10 cellular contexts compared by ENCODE assay signal in genomic region chr11:128484172-128484571, GRCh38.
A peak's percentile ranks its signal among the peaks of the same experiment; 100 is the strongest.
DNase-seq lines count a peak whose midpoint lies in the region; ATAC-seq and TF ChIP-seq lines count a peak whose summit lies in the region.
"Had no signal": no experiment of that assay in that cellular context is flagged by ENCODE, and none has a peak within 500 bp of the region (broad histone marks: within the 10 kb centered on the region; RNA-seq: fewer than 3 reads in every experiment).

No MANE protein-coding gene starts in this region.

- no peak for DNase-seq in activated CD4-positive, alpha-beta T cell treated with anti-CD3 and anti-CD28 coated beads for 36 hours
- DNase-seq in activated CD4-positive, alpha-beta T cell treated with anti-CD3 and anti-CD28 coated beads, Interleukin-2, amount 50 U/mL, for 4 hours, result no peak
- DNase-seq in RWPE1 (ENCODE audit: low spot score) (peak; percentile 18), epithelial cell of proximal tubule (ENCODE audit: low read depth) (no peak), spleen (no peak), NCI-H2107 treated with DMSO at 0.1 percent for 48 hours (lab: John Stamatoyannopoulos, UW; ENCODE audit: unreplicated experiment) (no peak), NCI-H1436 (lab: John Stamatoyannopoulos, UW) (no peak)
- DNase-seq: sigmoid colon had no signal

- H3K4me1 ChIP-seq in spleen, result peaks cover 71 to 100% (median 97%) of the 10 kb centered on the region in 6 donors

- no peaks in the 10 kb centered on the region for H3K9me3 ChIP-seq in spleen
- H3K9me3 ChIP-seq: sigmoid colon, suprapubic skin had no signal

- TF ChIP-seq CTCF in RWPE1 (conservative IDR thresholded peaks at IDR 0.05; ENCODE audit: low read depth) (no peak), epithelial cell of proximal tubule (conservative IDR thresholded peaks at IDR 0.05; ENCODE audit: low read depth, low read length) (peak; percentile 55), spleen (IDR thresholded peaks at IDR 0.05 in 8 of 11, conservative IDR thresholded peaks at IDR 0.05 in 3 of 11) (no peak)

- POLR2A ChIA-PET in activated CD4-positive, alpha-beta T cell treated with anti-CD3 and anti-CD28 coated beads for 36 hours (lab: Charles Lee), result interaction anchor here (0.6 to 3.9 kb wide), 6 partner anchors 8 to 61 kb away, joined by 3 to 42 read pairs (median 4); no protein-coding TSS in a partner anchor
- POLR2A ChIA-PET in RWPE1 (lab: Yijun Ruan, JAX; ENCODE audit: low non-redundant PET), result no interaction called here

- no peak for ATAC-seq in activated CD4-positive, alpha-beta T cell treated with anti-CD3 and anti-CD28 coated beads for 36 hours
- no peak for ATAC-seq in HG03378 (IDR thresholded peaks at IDR 0.05; ENCODE audit: unreplicated experiment)

- intact Hi-C loops in activated CD4-positive, alpha-beta T cell treated with anti-CD3 and anti-CD28 coated beads for 36 hours (cut with DNase I, micrococcal nuclease), result no loop called here
- intact Hi-C loops in spleen (cut with DNase I; ENCODE audit: low total_unique reads), result no loop called here

- H3K27me3 ChIP-seq in spleen (replicated peaks in 1 of 7), result no peaks in the 10 kb centered on the region
- H3K27me3 ChIP-seq: sigmoid colon, suprapubic skin had no signal

- H3K4me3 Mint-ChIP-seq in activated CD4-positive, alpha-beta T cell treated with anti-CD3 and anti-CD28 coated beads for 36 hours, result peak overlapping the region; percentile 63

- H3K36me3 ChIP-seq in spleen, result peaks cover 3 to 100% (median 79%) of the 10 kb centered on the region in 6 donors

- peaks cover 96% of the 10 kb centered on the region for H3K36me3 Mint-ChIP-seq in activated CD4-positive, alpha-beta T cell treated with anti-CD3 and anti-CD28 coated beads for 36 hours (ENCODE audit: low read depth)

- no peak for TF ChIP-seq POLR2A in spleen (IDR thresholded peaks at IDR 0.05)

- no peaks in the 10 kb centered on the region for H3K9me3 Mint-ChIP-seq in activated CD4-positive, alpha-beta T cell treated with anti-CD3 and anti-CD28 coated beads for 36 hours (ENCODE audit: low read depth)

- H3K27me3 Mint-ChIP-seq in activated CD4-positive, alpha-beta T cell treated with anti-CD3 and anti-CD28 coated beads for 36 hours, result no peaks in the 10 kb centered on the region

- peaks cover 97% of the 10 kb centered on the region for H3K4me1 Mint-ChIP-seq in activated CD4-positive, alpha-beta T cell treated with anti-CD3 and anti-CD28 coated beads for 36 hours

- WGBS in spleen, 5 donors, result 53 to 76% (median 73%) methylated on average over 4 of the region's 4 CpGs

- peak overlapping the region; percentile 98 for H3K27ac Mint-ChIP-seq in activated CD4-positive, alpha-beta T cell treated with anti-CD3 and anti-CD28 coated beads for 36 hours

- H3K27ac ChIP-seq in RWPE1 (no peak overlapping the region), spleen (peak overlapping the region in 7 of 8 donors; percentile 78 to 95 (median 87))
- H3K27ac ChIP-seq: suprapubic skin had no signal

- CTCF ChIA-PET in activated CD4-positive, alpha-beta T cell treated with anti-CD3 and anti-CD28 coated beads for 36 hours (lab: Charles Lee), result interaction anchor here (0.8 to 6.8 kb wide), 8 partner anchors 8 to 327 kb away, joined by 3 to 64 read pairs (median 4); no protein-coding TSS in a partner anchor
- CTCF ChIA-PET in RWPE1 (lab: Yijun Ruan, JAX), result interaction anchor here (0.7 to 0.8 kb wide), 2 partner anchors 142 to 312 kb away, joined by 3 to 8 read pairs; no protein-coding TSS in a partner anchor

- H3K4me3 ChIP-seq in epithelial cell of proximal tubule (ENCODE audit: low read depth, low read length) (no peak overlapping the region), spleen (peak overlapping the region in 1 of 8 donors; percentile 2)
- H3K4me3 ChIP-seq: sigmoid colon, suprapubic skin had no signal
